ENCODE assay signal across 1 cellular context in the genomic region with DNA sequence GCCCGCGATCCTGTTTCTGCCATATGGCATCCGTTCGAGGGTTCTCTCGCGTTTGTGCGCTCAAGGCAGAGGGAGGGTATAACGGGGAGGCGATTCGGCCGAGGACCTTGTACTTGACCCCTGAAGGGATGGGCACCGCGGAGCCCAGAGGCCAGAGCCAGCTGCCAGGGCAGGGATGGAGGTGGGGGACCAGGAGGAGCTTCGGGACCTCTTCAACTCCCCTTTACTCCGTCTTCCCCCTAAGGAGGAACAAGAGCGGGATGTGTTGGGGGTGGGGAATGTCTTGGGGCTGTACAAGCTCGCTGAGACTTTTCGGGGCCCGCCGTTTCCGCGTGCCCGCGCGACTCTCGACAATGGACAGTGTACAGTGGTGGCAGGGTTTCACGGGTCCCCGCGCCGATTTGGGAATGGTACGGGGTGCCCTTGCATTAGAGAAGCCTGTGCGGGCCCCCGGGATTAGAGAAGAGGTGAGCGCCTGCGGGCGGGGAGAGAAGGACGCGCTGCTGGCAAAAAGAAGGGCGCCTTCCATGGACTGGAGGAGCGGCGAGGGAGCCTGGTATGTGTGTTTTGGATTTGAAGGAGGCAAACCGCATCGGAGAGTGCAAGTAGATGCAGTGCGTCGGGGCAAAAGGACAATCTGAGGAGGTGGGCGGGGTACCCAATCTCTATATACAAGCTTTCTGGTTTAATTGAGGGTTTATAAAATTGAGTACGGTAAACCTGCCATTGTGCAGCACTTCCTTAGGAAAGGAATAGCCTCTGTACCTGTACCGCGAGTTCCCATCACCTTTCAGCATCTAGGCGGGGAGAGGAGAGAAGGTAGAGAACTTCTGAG.
A peak's percentile ranks its signal among the peaks of the same experiment; 100 is the strongest.
TF ChIP-seq lines count a peak whose summit lies in the region.

No MANE protein-coding gene starts in this region.

TF ChIP-seq in K562, 482 proteins besides CTCF, POLR2A, EP300 and RAD21 (continued from another document):
- peak; percentile 25 for TF ChIP-seq TAF1 (IDR thresholded peaks at IDR 0.05; ENCODE audit: control insufficient read depth, extremely low read depth, insufficient read depth, low read length, severe bottlenecking)
- peak; percentile 38; the same call in 1 of the 2 replicates for TF ChIP-seq CC2D1A (IDR thresholded peaks at IDR 0.05)
- TF ChIP-seq, protein P1, sequence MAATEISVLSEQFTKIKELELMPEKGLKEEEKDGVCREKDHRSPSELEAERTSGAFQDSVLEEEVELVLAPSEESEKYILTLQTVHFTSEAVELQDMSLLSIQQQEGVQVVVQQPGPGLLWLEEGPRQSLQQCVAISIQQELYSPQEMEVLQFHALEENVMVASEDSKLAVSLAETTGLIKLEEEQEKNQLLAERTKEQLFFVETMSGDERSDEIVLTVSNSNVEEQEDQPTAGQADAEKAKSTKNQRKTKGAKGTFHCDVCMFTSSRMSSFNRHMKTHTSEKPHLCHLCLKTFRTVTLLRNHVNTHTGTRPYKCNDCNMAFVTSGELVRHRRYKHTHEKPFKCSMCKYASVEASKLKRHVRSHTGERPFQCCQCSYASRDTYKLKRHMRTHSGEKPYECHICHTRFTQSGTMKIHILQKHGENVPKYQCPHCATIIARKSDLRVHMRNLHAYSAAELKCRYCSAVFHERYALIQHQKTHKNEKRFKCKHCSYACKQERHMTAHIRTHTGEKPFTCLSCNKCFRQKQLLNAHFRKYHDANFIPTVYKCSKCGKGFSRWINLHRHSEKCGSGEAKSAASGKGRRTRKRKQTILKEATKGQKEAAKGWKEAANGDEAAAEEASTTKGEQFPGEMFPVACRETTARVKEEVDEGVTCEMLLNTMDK (IDR thresholded peaks at IDR 0.05; ENCODE audit: borderline replicate concordance, insufficient read depth, low read depth, low read length, poor library complexity, severe bottlenecking) = peak; percentile 80
- no peak for TF ChIP-seq TCF7L2 (IDR thresholded peaks at IDR 0.05; ENCODE audit: low read depth, low read length)
- peak; percentile 62 for TF ChIP-seq RBFOX2 (IDR thresholded peaks at IDR 0.05; ENCODE audit: low read depth, low read length)
